ENCODE assay signal across 16 cellular contexts in the genomic region with DNA sequence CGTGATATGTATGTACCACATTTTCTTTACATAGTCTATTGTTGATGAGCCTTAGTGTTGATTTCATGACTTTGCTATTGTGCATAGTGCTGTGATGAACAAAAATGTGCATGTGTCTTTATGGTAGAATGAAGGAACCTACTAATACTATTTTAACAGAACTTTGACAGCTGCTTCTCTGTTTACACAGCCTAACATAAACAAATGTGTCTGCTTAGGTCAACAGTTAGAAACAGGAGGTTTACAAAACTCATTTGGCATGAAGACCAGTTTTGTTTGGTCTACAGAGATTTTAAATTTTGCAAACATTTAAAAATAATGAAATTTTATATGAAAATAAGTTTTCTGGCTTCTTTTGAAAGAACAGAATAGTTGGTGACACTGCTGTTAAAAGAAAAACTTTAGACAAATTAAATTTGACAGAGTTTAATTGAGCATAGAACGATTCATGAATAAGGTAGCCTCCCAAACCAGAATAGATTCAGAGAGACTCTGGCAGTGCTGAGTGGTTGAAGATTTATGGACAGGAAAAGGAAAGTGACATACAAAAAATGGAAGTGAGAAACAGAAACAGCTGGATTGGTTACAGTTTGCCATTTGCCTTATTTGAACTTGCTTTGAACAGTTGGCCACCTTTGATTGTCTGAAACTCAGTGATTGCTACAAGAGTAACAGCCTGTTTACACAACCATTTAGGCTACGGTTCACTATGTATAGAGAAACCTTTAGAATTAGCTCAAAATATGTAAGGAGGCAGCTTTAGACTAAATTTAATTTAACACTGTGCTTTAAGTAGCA.
DNase-seq lines count a peak whose midpoint lies in the region; ATAC-seq lines count a peak whose summit lies in the region.
"Had no signal": no experiment of that assay in that cellular context is flagged by ENCODE, and none has a peak within 500 bp of the region (broad histone marks: within the 10 kb centered on the region; RNA-seq: fewer than 3 reads in every experiment).

No MANE protein-coding gene starts in this region.

- intact Hi-C loops in cardiac septum (cut with DNase I) = no loop called here

- ATAC-seq in GM19438 (IDR thresholded peaks at IDR 0.05; ENCODE audit: low read depth, unreplicated experiment) (peak; percentile 73), HG03108 (IDR thresholded peaks at IDR 0.05; ENCODE audit: unreplicated experiment) (no peak), GM21528 (IDR thresholded peaks at IDR 0.05; ENCODE audit: low FRiP score, unreplicated experiment) (no peak)
- ATAC-seq: activated CD4-positive, alpha-beta T cell treated with anti-CD3 and anti-CD28 coated beads for 36 hours; CD8-positive, alpha-beta T cell had no signal

- DNase-seq in DMS153 treated with DMSO at 0.1 percent for 48 hours (lab: John Stamatoyannopoulos, UW; ENCODE audit: unreplicated experiment) (peak; percentile 80), M059J (ENCODE audit: low read depth) (peak; percentile 1), RPMI8226 (peak; percentile 2), cardiac septum (ENCODE audit: low spot score) (no peak), kidney tubule cell (ENCODE audit: low spot score) (no peak)
- DNase-seq: activated CD4-positive, alpha-beta T cell treated with anti-CD3 and anti-CD28 coated beads for 36 hours; activated CD8-positive, alpha-beta memory T cell treated with anti-CD3 and anti-CD28 coated beads, Interleukin-2, amount 50 U/mL, for 48 hours; CD8-positive, alpha-beta T cell; cerebellar nuclear complex; HFFc6; NCI-H2107; occipital lobe; stimulated activated CD4-positive, alpha-beta T cell treated with anti-CD3 and anti-CD28 coated beads, Interleukin-2, amount 100 ng/mL, for 48 hours had no signal

Comparison
In these comparisons a context has a peak if more than half of its experiments do, and no peak if none do; other contexts are left out.
1. DNase-seq: peak in DMS153 treated with DMSO at 0.1 percent for 48 hours (single experiment), M059J (single experiment) and RPMI8226 (single experiment); none in cardiac septum (single experiment) and kidney tubule cell (single experiment).